ENCODE assay signal across 8 cellular contexts in the genomic region with DNA sequence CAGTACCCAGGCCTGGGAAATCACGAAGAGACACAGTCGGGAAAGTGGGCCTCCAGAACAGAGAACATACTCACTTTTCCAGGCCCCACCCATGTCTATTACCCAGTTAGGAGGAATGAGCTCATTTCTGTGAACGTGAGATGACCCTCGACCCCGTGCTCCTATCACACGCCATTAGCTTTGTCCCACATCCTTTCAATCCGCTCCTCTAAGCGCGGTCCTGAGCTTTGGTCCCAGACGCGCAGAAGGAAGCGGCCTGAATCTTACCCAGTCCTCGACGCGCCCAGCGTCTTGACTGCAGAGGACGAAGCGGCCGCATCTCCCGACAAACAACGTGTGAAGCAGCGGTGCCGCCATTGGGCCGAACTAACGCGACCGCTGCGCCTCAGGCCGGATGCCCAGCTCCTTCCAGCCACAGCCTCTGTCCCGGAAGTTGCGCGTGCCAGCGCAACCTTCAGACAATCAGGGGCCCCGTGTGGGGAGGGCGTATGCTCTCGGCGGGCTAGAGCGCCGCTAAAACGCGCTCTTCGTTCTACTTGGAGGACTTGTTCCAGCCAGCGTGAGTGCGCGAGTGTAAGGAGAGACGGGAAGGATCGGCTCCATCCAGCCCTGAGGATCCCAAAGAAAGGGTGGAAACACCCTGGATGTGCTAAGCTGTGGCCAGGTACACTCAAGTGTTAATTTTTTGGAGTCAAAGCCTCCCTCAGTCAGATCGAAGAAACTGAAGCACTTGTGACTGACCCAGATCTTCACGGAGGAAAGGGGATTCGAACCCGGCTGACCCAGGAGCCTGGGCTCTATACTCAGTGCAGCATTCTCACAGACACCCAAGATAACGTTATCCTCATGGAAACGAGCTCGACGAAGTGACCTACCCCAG. TPM values are rescaled to one million over a fixed set of nuclear protein-coding genes. Genes with fewer than 3 reads are reported as not detected.
DNase-seq lines count a peak whose midpoint lies in the region; ATAC-seq and TF ChIP-seq lines count a peak whose summit lies in the region.
"Not testable (repeated sequence)": the region's sequence is repeated elsewhere in the genome, so short reads cannot be mapped to it uniquely, and the experiment has no call there.

No MANE protein-coding gene starts in this region.

- peaks cover 14% of the 10 kb centered on the region for H3K4me1 Mint-ChIP-seq in CD14-positive monocyte
- peaks cover 18% of the 10 kb centered on the region for H3K4me1 Mint-ChIP-seq in activated CD8-positive, alpha-beta T cell treated with anti-CD3 and anti-CD28 coated beads, Interleukin-2, amount 10 ng/mL, durations not matched to agents 7 days and 5 days (ENCODE audit: low read depth)

- H3K27me3 Mint-ChIP-seq in CD14-positive monocyte (ENCODE audit: low read depth in 3 of 3); activated CD8-positive, alpha-beta T cell treated with anti-CD3 and anti-CD28 coated beads, Interleukin-2, amount 10 ng/mL, durations not matched to agents 7 days and 5 days (ENCODE audit: low read depth): not testable (repeated sequence)

- intact Hi-C loops in CD14-positive monocyte (cut with micrococcal nuclease): not testable (repeated sequence)

- POLR2A ChIA-PET in activated CD8-positive, alpha-beta T cell treated with anti-CD3 and anti-CD28 coated beads, Interleukin-2, amount 10 ng/mL, durations not matched to agents 7 days and 5 days (lab: Charles Lee): interaction anchor here (0.9 to 2.2 kb wide), 3 partner anchors 133 to 368 kb away, joined by 3 to 17 read pairs (median 4); a partner anchor contains a TSS

- ATAC-seq in GM19395 (IDR thresholded peaks at IDR 0.05; ENCODE audit: unreplicated experiment) (peak; percentile 93), HG03558 (IDR thresholded peaks at IDR 0.05; ENCODE audit: extremely low read depth, unreplicated experiment) (peak; percentile 82)
- peak; percentile 97 for ATAC-seq in activated CD8-positive, alpha-beta T cell treated with anti-CD3 and anti-CD28 coated beads, Interleukin-2, amount 10 ng/mL, durations not matched to agents 7 days and 5 days

- peaks cover 0 to 12% of the 10 kb centered on the region in 2 donors for H3K36me3 Mint-ChIP-seq in CD14-positive monocyte
- H3K36me3 Mint-ChIP-seq in activated CD8-positive, alpha-beta T cell treated with anti-CD3 and anti-CD28 coated beads, Interleukin-2, amount 10 ng/mL, durations not matched to agents 7 days and 5 days (ENCODE audit: low read depth): peaks cover 13% of the 10 kb centered on the region

- H3K27ac Mint-ChIP-seq in CD14-positive monocyte: peak overlapping the region; percentile 86 to 97 (median 94)
- H3K27ac Mint-ChIP-seq in activated CD8-positive, alpha-beta T cell treated with anti-CD3 and anti-CD28 coated beads, Interleukin-2, amount 10 ng/mL, durations not matched to agents 7 days and 5 days: peak overlapping the region; percentile 95

- DNase-seq in CD14-positive monocyte (ENCODE audit: low spot score): peak; percentile 54
- DNase-seq in NCI-H748 (lab: John Stamatoyannopoulos, UW; ENCODE audit: unreplicated experiment): peak; percentile 67
- DNase-seq in activated CD8-positive, alpha-beta T cell treated with anti-CD3 and anti-CD28 coated beads, Interleukin-2, amount 10 ng/mL, durations not matched to agents 7 days and 5 days: peak; percentile 76
- DNase-seq in effector CD8-positive, alpha-beta T cell (lab: John Stamatoyannopoulos, UW): peak; percentile 30
- peak; percentile 42 to 78 for DNase-seq in lung microvascular endothelial cell (ENCODE audit: low read depth in 2 of 2)
- DNase-seq in stimulated activated CD4-positive, alpha-beta T cell treated with anti-CD3 and anti-CD28 coated beads, Interleukin-4, amount 100 ng/mL, for 1 hour: peak; percentile 67

- H3K4me3 Mint-ChIP-seq in CD14-positive monocyte: peak overlapping the region; percentile 89 to 98
- peak overlapping the region; percentile 84 for H3K4me3 Mint-ChIP-seq in activated CD8-positive, alpha-beta T cell treated with anti-CD3 and anti-CD28 coated beads, Interleukin-2, amount 10 ng/mL, durations not matched to agents 7 days and 5 days

- CTCF ChIA-PET in activated CD8-positive, alpha-beta T cell treated with anti-CD3 and anti-CD28 coated beads, Interleukin-2, amount 10 ng/mL, durations not matched to agents 7 days and 5 days (lab: Charles Lee): interaction anchor here (0.7 to 2.0 kb wide), 4 partner anchors 131 to 368 kb away, joined by 3 to 13 read pairs (median 7); a partner anchor contains a TSS

- TF ChIP-seq CTCF in CD14-positive monocyte (IDR thresholded peaks at IDR 0.05): not testable (repeated sequence)

- not testable (repeated sequence) for H3K9me3 Mint-ChIP-seq in CD14-positive monocyte; activated CD8-positive, alpha-beta T cell treated with anti-CD3 and anti-CD28 coated beads, Interleukin-2, amount 10 ng/mL, durations not matched to agents 7 days and 5 days (ENCODE audit: insufficient read depth)

RNA-seq across cellular contexts. Expression of a gene that starts 37.3 kb away (rescaled TPM):
- under 1 TPM; 0.17 to 0.55 TPM for polyA plus RNA-seq in CD14-positive monocyte
- total RNA-seq in activated CD8-positive, alpha-beta T cell treated with anti-CD3 and anti-CD28 coated beads, Interleukin-2, amount 10 ng/mL, durations not matched to agents 7 days and 5 days: 100 to 1,000 TPM; 150 to 168 TPM
- total RNA-seq in lung microvascular endothelial cell: 10.7 and 19.0 TPM in 2 replicates

Comparison
In these comparisons a context has a peak if more than half of its experiments do, and no peak if none do; other contexts are left out.
1. Peak in every context shown above with its lines: DNase-seq and ATAC-seq.